Comparison of ENCODE assay signal across 8 cellular contexts in genomic region chr14:100486025-100486828, GRCh38.
DNase-seq lines count a peak whose midpoint lies in the region; ATAC-seq and TF ChIP-seq lines count a peak whose summit lies in the region.

No MANE protein-coding gene starts in this region.

- 25% methylated on average over 21 of the region's 21 CpGs for WGBS in SK-N-SH (ENCODE audit: low lambda C conversion rate)

- H2AFZ ChIP-seq in SK-N-SH (ENCODE audit: low read depth), result no peak overlapping the region

- CTCF ChIA-PET in SK-N-SH (lab: Yijun Ruan, JAX), result interaction anchor here (0.6 to 1.4 kb wide), 4 partner anchors 10 to 54 kb away, joined by 3 to 6 read pairs (median 5); no protein-coding TSS in a partner anchor

- peaks cover 12% of the 10 kb centered on the region for H3K36me3 Mint-ChIP-seq in activated naive CD8-positive, alpha-beta T cell treated with anti-CD3 and anti-CD28 coated beads, Interleukin-2, amount 10 ng/mL, durations not matched to agents 7 days and 5 days

- H3K4me3 ChIP-seq in SK-N-SH (ENCODE audit: low read depth in 2 of 2, low read length in 1 of 2), result peak overlapping the region in 1 of 2 experiments; percentile 17; a peak in 1 of 4 replicates

- no peaks in the 10 kb centered on the region for H3K27me3 Mint-ChIP-seq in activated naive CD8-positive, alpha-beta T cell treated with anti-CD3 and anti-CD28 coated beads, Interleukin-2, amount 10 ng/mL, durations not matched to agents 7 days and 5 days

- peak overlapping the region; percentile 66 for H3K4me2 ChIP-seq in SK-N-SH

- no peak overlapping the region for H3K4me3 Mint-ChIP-seq in activated naive CD8-positive, alpha-beta T cell treated with anti-CD3 and anti-CD28 coated beads, Interleukin-2, amount 10 ng/mL, durations not matched to agents 7 days and 5 days

- no peaks in the 10 kb centered on the region for H3K9me2 ChIP-seq in SK-N-SH

- H4K20me1 ChIP-seq in SK-N-SH (ENCODE audit: insufficient read depth), result peaks cover 16% of the 10 kb centered on the region

- no peak for TF ChIP-seq EP300 in Ishikawa (IDR thresholded peaks at IDR 0.05; ENCODE audit: borderline replicate concordance)
- TF ChIP-seq EP300 in SK-N-SH (IDR thresholded peaks at IDR 0.05; ENCODE audit: borderline replicate concordance in 1 of 2, low read depth in 1 of 2, low read length in 1 of 2), result peak; percentile 54 to 60; a peak in 3 of 4 replicates

- POLR2A ChIA-PET in SK-N-SH (lab: Yijun Ruan, JAX), result interaction anchor here (1.7 kb wide), 1 partner anchor 45 kb away, joined by 9 read pairs; no protein-coding TSS in a partner anchor
- POLR2A ChIA-PET in activated naive CD8-positive, alpha-beta T cell treated with anti-CD3 and anti-CD28 coated beads, Interleukin-2, amount 10 ng/mL, durations not matched to agents 7 days and 5 days (lab: Charles Lee), result no interaction called here

- peaks cover 4 to 58% of the 10 kb centered on the region in 2 experiments; a peak in 2 of 4 replicates for H3K4me1 ChIP-seq in SK-N-SH (ENCODE audit: control insufficient read depth in 1 of 2, insufficient read depth in 2 of 2, low read depth in 1 of 2, low read length in 1 of 2)

- TF ChIP-seq RAD21 in Ishikawa (IDR thresholded peaks at IDR 0.05; ENCODE audit: low read depth) (no peak), SK-N-SH (IDR thresholded peaks at IDR 0.05; ENCODE audit: low read length) (no peak)

- ATAC-seq in GM21381 (IDR thresholded peaks at IDR 0.05; ENCODE audit: unreplicated experiment), result peak; percentile 55
- peak; percentile 73 for ATAC-seq in activated naive CD8-positive, alpha-beta T cell treated with anti-CD3 and anti-CD28 coated beads, Interleukin-2, amount 10 ng/mL, durations not matched to agents 7 days and 5 days (ENCODE audit: low read depth)

- no peak overlapping the region; the same call in 1 of the 2 replicates for H3K9ac ChIP-seq in SK-N-SH

- DNase-seq in COR-L47 (lab: John Stamatoyannopoulos, UW), result peak; percentile 91
- DNase-seq in SK-N-SH, result peak; percentile 74
- DNase-seq in activated naive CD8-positive, alpha-beta T cell treated with anti-CD3 and anti-CD28 coated beads, Interleukin-2, amount 10 ng/mL, durations not matched to agents 7 days and 5 days, result peak; percentile 85
- peak; percentile 96 for DNase-seq in iPS-NIHi7 (ENCODE audit: extremely low spot score)
- peak in 2 of 3 experiments; percentile 4 to 28 for DNase-seq in stimulated activated CD4-positive, alpha-beta T cell treated with anti-CD3 and anti-CD28 coated beads, TNF-alpha, amount 100 ng/mL, for 4 hours (ENCODE audit: low read depth in 3 of 3)
- DNase-seq in mesenteric fat pad (ENCODE audit: low spot score), result no peak

- TF ChIP-seq CTCF in SK-N-SH (IDR thresholded peaks at IDR 0.05), result no peak

- H3K79me2 ChIP-seq in SK-N-SH (ENCODE audit: insufficient read depth), result no peaks in the 10 kb centered on the region

- H3K27ac ChIP-seq in SK-N-SH (ENCODE audit: low read depth in 2 of 2, low read length in 1 of 2), result peak overlapping the region; percentile 89 to 96

- H3K27ac Mint-ChIP-seq in activated naive CD8-positive, alpha-beta T cell treated with anti-CD3 and anti-CD28 coated beads, Interleukin-2, amount 10 ng/mL, durations not matched to agents 7 days and 5 days, result no peak overlapping the region

- no peaks in the 10 kb centered on the region for H3K9me3 ChIP-seq in SK-N-SH

- no peaks in the 10 kb centered on the region for H3K27me3 ChIP-seq in SK-N-SH (ENCODE audit: insufficient read depth)

- H3K4me1 Mint-ChIP-seq in activated naive CD8-positive, alpha-beta T cell treated with anti-CD3 and anti-CD28 coated beads, Interleukin-2, amount 10 ng/mL, durations not matched to agents 7 days and 5 days, result peaks cover 36% of the 10 kb centered on the region

- H3K9me3 Mint-ChIP-seq in activated naive CD8-positive, alpha-beta T cell treated with anti-CD3 and anti-CD28 coated beads, Interleukin-2, amount 10 ng/mL, durations not matched to agents 7 days and 5 days, result no peaks in the 10 kb centered on the region

- H3K36me3 ChIP-seq in SK-N-SH (replicated peaks in 1 of 2; ENCODE audit: control insufficient read depth in 1 of 2, insufficient read depth in 2 of 2, low read length in 1 of 2), result peaks cover 0 to 10% of the 10 kb centered on the region in 2 experiments

- H3F3A ChIP-seq in SK-N-SH (replicated peaks; ENCODE audit: insufficient read depth), result peaks cover 20% of the 10 kb centered on the region

TF ChIP-seq in Ishikawa, 13 proteins besides CTCF, POLR2A, EP300 and RAD21:
- TF ChIP-seq TAF1 (IDR thresholded peaks at IDR 0.05; ENCODE audit: low read depth), result no peak
- TF ChIP-seq REST (IDR thresholded peaks at IDR 0.05; ENCODE audit: low read depth), result peak; percentile 99

TF ChIP-seq in SK-N-SH, 30 proteins besides CTCF, POLR2A, EP300 and RAD21:
- TF ChIP-seq MXI1 (IDR thresholded peaks at IDR 0.05; ENCODE audit: low read depth, low read length) (0 out of 2 replicates have a peak, but pooled peaks have one; percentile 40), JUND (IDR thresholded peaks at IDR 0.05) (0 out of 2 replicates have a peak, but pooled peaks have one; percentile 15), PBX3 (IDR thresholded peaks at IDR 0.05) (peak; percentile 41), RFX5 (IDR thresholded peaks at IDR 0.05; ENCODE audit: low read length) (no peak), YY1 (IDR thresholded peaks at IDR 0.05; ENCODE audit: low read depth) (no peak), MEF2A (IDR thresholded peaks at IDR 0.05; ENCODE audit: borderline replicate concordance, low read depth) (0 out of 2 replicates have a peak, but pooled peaks have one; percentile 18), RXRA (IDR thresholded peaks at IDR 0.05; ENCODE audit: borderline replicate concordance, low read depth) (no peak; the same call in 1 of the 2 replicates), RCOR1 (IDR thresholded peaks at IDR 0.05; ENCODE audit: low read length) (peak; percentile 65), TCF12 (IDR thresholded peaks at IDR 0.05) (peak; percentile 95), POLR2AphosphoS5 (IDR thresholded peaks at IDR 0.05; ENCODE audit: low read depth, low read length) (peak; percentile 62; the same call in 1 of the 2 replicates), REST (IDR thresholded peaks at IDR 0.05; ENCODE audit: low read depth, low read length) (peak; percentile 99), FOSL2 (IDR thresholded peaks at IDR 0.05; ENCODE audit: borderline replicate concordance, low read depth) (peak; percentile 42; the same call in 1 of the 2 replicates), FOXJ3 (CRISPR knock-in tag; IDR thresholded peaks at IDR 0.05) (peak; percentile 48; the same call in 1 of the 2 replicates), TEAD4 (IDR thresholded peaks at IDR 0.05; ENCODE audit: borderline replicate concordance, insufficient read depth) (0 out of 2 replicates have a peak, but pooled peaks have one; percentile 28), CHD2 (IDR thresholded peaks at IDR 0.05; ENCODE audit: low read length, partially characterized antibody) (peak; percentile 57), GATA2 (CRISPR knock-in tag; IDR thresholded peaks at IDR 0.05) (no peak), TAF1 (IDR thresholded peaks at IDR 0.05; ENCODE audit: borderline replicate concordance, low read depth, low read length) (no peak), USF1 (IDR thresholded peaks at IDR 0.05; ENCODE audit: borderline replicate concordance, low read depth) (no peak)
